In the genomic region with DNA sequence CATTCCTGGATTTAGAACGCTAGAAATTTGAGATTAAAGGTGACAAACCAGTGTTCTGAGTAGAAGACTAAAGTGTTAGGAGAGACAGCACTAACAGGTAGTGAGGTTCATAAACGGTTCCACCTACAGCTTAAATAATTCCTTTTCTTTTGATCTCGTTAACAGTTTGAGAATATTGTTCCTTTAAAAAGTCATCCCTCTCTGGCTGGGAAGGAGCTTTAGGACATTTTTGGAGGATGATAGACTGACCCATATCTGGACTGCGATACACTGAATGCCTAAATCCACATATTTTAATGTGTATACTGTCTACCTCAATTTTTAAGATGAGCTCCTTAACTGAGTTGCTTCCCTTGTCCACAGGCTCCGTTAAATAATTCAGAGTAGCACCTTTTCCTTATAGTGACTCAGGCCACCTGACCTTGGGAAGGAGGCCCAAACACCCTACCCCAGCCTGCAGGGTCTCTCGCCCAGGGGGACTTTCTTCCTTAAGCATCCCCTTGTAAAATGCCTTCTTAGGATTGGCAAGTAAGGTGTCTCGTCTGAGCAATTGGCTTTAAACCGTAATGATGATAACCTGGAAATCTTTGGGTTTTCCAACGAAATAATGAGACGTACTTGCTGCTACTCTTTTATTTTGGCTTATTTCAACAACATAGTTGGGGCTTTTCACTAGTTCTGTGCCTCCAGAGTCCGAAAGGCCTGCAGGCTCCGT, we compare ENCODE assay signal across 1 cellular context.
TF ChIP-seq lines count a peak whose summit lies in the region.

No MANE protein-coding gene starts in this region.

TF ChIP-seq in WTC11, 78 proteins besides CTCF, POLR2A, EP300 and RAD21 (continued from another document):
- TF ChIP-seq USF2 (CRISPR knock-in tag; IDR thresholded peaks at IDR 0.05) (no peak), ZNF317 (CRISPR knock-in tag; IDR thresholded peaks at IDR 0.05; ENCODE audit: borderline replicate concordance, low read depth) (no peak), ZNF232 (CRISPR knock-in tag; IDR thresholded peaks at IDR 0.05) (no peak), ZNF416 (CRISPR knock-in tag; IDR thresholded peaks at IDR 0.05) (no peak), ZNF281 (CRISPR knock-in tag; IDR thresholded peaks at IDR 0.05) (no peak), CREM (CRISPR knock-in tag; IDR thresholded peaks at IDR 0.05) (no peak), ERG (CRISPR knock-in tag; IDR thresholded peaks at IDR 0.05) (no peak), GTF2I (CRISPR knock-in tag; conservative IDR thresholded peaks at IDR 0.05) (no peak), ZNF396 (CRISPR knock-in tag; IDR thresholded peaks at IDR 0.05; ENCODE audit: borderline replicate concordance) (no peak), SMAD3 (CRISPR knock-in tag; IDR thresholded peaks at IDR 0.05; ENCODE audit: borderline replicate concordance) (no peak), HMGXB4 (CRISPR knock-in tag; IDR thresholded peaks at IDR 0.05) (no peak), SMAD4 (CRISPR knock-in tag; IDR thresholded peaks at IDR 0.05) (no peak), NR1H2 (CRISPR knock-in tag; IDR thresholded peaks at IDR 0.05) (no peak), ATF6 (CRISPR knock-in tag; IDR thresholded peaks at IDR 0.05) (no peak), E2F5 (CRISPR knock-in tag; IDR thresholded peaks at IDR 0.05) (no peak), MYBL2 (CRISPR knock-in tag; IDR thresholded peaks at IDR 0.05) (no peak)
- TF ChIP-seq, protein P1, sequence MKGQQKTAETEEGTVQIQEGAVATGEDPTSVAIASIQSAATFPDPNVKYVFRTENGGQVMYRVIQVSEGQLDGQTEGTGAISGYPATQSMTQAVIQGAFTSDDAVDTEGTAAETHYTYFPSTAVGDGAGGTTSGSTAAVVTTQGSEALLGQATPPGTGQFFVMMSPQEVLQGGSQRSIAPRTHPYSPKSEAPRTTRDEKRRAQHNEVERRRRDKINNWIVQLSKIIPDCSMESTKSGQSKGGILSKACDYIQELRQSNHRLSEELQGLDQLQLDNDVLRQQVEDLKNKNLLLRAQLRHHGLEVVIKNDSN (CRISPR knock-in tag; IDR thresholded peaks at IDR 0.05) = no peak
